Comparison of ENCODE assay signal across 1 cellular context in the genomic region with DNA sequence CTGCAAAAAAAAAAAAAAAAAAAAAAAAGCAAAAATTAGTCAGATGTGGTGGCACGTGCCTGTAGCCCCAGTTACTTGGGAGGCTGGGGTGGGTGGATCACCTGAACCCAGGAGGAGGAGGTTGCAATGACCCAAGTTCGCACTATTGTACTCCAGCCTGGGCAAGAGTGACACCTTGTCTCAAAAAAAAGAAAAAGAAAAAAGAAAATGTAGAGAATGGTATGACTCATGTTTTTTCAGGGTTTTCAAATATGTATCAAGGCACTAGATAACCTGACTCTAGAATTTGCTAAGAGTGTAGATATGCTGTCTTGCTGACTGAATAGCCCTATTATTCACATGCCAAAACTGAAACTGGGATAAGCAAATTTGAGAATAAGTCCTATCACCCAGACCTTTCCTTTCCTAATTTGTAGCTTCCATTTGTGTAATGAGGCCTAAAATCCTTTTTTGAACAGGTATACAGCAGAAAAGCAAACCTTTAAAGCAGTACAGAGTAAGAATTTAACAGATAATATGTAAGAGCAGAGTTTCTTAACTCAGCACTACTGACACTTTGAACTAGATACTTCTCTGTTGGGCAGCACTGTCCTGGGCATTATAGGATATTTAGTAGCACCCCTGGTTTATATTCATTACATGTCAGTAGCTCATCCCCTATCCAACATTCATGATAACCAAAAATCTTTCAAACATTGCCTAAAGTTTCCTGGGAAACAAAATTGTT.
TF ChIP-seq lines count a peak whose summit lies in the region.

No MANE protein-coding gene starts in this region.

TF ChIP-seq in GM23338, 12 proteins besides CTCF, POLR2A, EP300 and RAD21 (continued from another document):
- no peak for TF ChIP-seq NANOG (IDR thresholded peaks at IDR 0.05; ENCODE audit: borderline replicate concordance)
TF ChIP-seq in GM23338: peak in this region for 0.
